ENCODE assay signal across 8 cellular contexts in genomic region chr16:83926726-83927397, GRCh38. TPM values are rescaled to one million over a fixed set of nuclear protein-coding genes. Genes with fewer than 3 reads are reported as not detected.
DNase-seq lines count a peak whose midpoint lies in the region; ATAC-seq and TF ChIP-seq lines count a peak whose summit lies in the region.

No MANE protein-coding gene starts in this region.

- H3K9me3 ChIP-seq in ES-I3 (ENCODE audit: control insufficient read depth, insufficient read depth, low read length): no peaks in the 10 kb centered on the region

- DNase-seq in OCI-M1 (lab: John Stamatoyannopoulos, UW): peak; percentile 71
- DNase-seq in activated T-helper 1 cell treated with anti-CD3 and anti-CD28 coated beads, Interleukin-12 subunit alpha, Interleukin-12 subunit beta, Interleukin-2, Interleukin-4 antibody, amounts not matched to agents 30 ng/mL and 10 ng/mL and 1 ng/mL, durations not matched to agents 14 hours and 24 hours and 36 hours (ENCODE audit: low spot score): peak; percentile 17
- DNase-seq in fibroblast of pulmonary artery (ENCODE audit: low read depth): peak; percentile 70
- DNase-seq in naive B cell: peak; percentile 21
- peak in 5 of 6 experiments; percentile 4 to 51 (median 30) for DNase-seq in stimulated activated naive CD4-positive, alpha-beta T cell (lab: John Stamatoyannopoulos, UW)

- H3K4me1 ChIP-seq in ES-I3 (ENCODE audit: insufficient read depth, low read length): 0 out of 2 replicates have a peak, but pooled peaks cover 4% of the 10 kb centered on the region

- TF ChIP-seq CTCF in fibroblast of pulmonary artery (IDR thresholded peaks at IDR 0.05; ENCODE audit: low read length, missing control alignments): peak; percentile 93

- ATAC-seq in HG02852 (IDR thresholded peaks at IDR 0.05; ENCODE audit: unreplicated experiment) (peak; percentile 69), naive B cell (ENCODE audit: low read depth in 2 of 2) (peak; percentile 42 to 56), GM21367 (IDR thresholded peaks at IDR 0.05; ENCODE audit: unreplicated experiment) (no peak)

- intact Hi-C loops in activated T-helper 1 cell treated with anti-CD3 and anti-CD28 coated beads, Interleukin-12 subunit alpha, Interleukin-12 subunit beta, Interleukin-2, Interleukin-4 antibody, amounts not matched to agents 30 ng/mL and 10 ng/mL and 1 ng/mL, durations not matched to agents 14 hours and 24 hours and 36 hours (cut with micrococcal nuclease): loop anchor here (1.0 kb wide), 2 partner anchors 101 to 138 kb away; no protein-coding TSS in a partner anchor

- no peaks in the 10 kb centered on the region for H3K27me3 Mint-ChIP-seq in activated T-helper 1 cell treated with anti-CD3 and anti-CD28 coated beads, Interleukin-12 subunit alpha, Interleukin-12 subunit beta, Interleukin-2, Interleukin-4 antibody, amounts not matched to agents 30 ng/mL and 10 ng/mL and 1 ng/mL, durations not matched to agents 14 hours and 24 hours and 36 hours (ENCODE audit: insufficient read depth)
- no peaks in the 10 kb centered on the region for H3K27me3 Mint-ChIP-seq in naive B cell

- no peaks in the 10 kb centered on the region for H3K4me1 Mint-ChIP-seq in activated T-helper 1 cell treated with anti-CD3 and anti-CD28 coated beads, Interleukin-12 subunit alpha, Interleukin-12 subunit beta, Interleukin-2, Interleukin-4 antibody, amounts not matched to agents 30 ng/mL and 10 ng/mL and 1 ng/mL, durations not matched to agents 14 hours and 24 hours and 36 hours (ENCODE audit: low read depth)
- peaks cover 5 to 7% (median 6%) of the 10 kb centered on the region in 3 donors for H3K4me1 Mint-ChIP-seq in naive B cell

- no peak overlapping the region for H3K4me3 ChIP-seq in fibroblast of pulmonary artery (replicated peaks; ENCODE audit: low read depth, low read length)

- H3K36me3 Mint-ChIP-seq in activated T-helper 1 cell treated with anti-CD3 and anti-CD28 coated beads, Interleukin-12 subunit alpha, Interleukin-12 subunit beta, Interleukin-2, Interleukin-4 antibody, amounts not matched to agents 30 ng/mL and 10 ng/mL and 1 ng/mL, durations not matched to agents 14 hours and 24 hours and 36 hours (ENCODE audit: low read depth): no peaks in the 10 kb centered on the region
- peaks cover 0 to 6% of the 10 kb centered on the region in 2 donors for H3K36me3 Mint-ChIP-seq in naive B cell

- no peaks in the 10 kb centered on the region for H3K36me3 ChIP-seq in ES-I3 (ENCODE audit: insufficient read depth, low read length)

- H3K4me3 Mint-ChIP-seq in activated T-helper 1 cell treated with anti-CD3 and anti-CD28 coated beads, Interleukin-12 subunit alpha, Interleukin-12 subunit beta, Interleukin-2, Interleukin-4 antibody, amounts not matched to agents 30 ng/mL and 10 ng/mL and 1 ng/mL, durations not matched to agents 14 hours and 24 hours and 36 hours: no peak overlapping the region
- no peak overlapping the region for H3K4me3 Mint-ChIP-seq in naive B cell

- H3K9me3 Mint-ChIP-seq in activated T-helper 1 cell treated with anti-CD3 and anti-CD28 coated beads, Interleukin-12 subunit alpha, Interleukin-12 subunit beta, Interleukin-2, Interleukin-4 antibody, amounts not matched to agents 30 ng/mL and 10 ng/mL and 1 ng/mL, durations not matched to agents 14 hours and 24 hours and 36 hours: no peaks in the 10 kb centered on the region
- H3K9me3 Mint-ChIP-seq in naive B cell: no peaks in the 10 kb centered on the region

- peak overlapping the region; percentile 44 for H3K9ac ChIP-seq in ES-I3 (ENCODE audit: low read depth, low read length)

- no peak overlapping the region for H3K27ac Mint-ChIP-seq in activated T-helper 1 cell treated with anti-CD3 and anti-CD28 coated beads, Interleukin-12 subunit alpha, Interleukin-12 subunit beta, Interleukin-2, Interleukin-4 antibody, amounts not matched to agents 30 ng/mL and 10 ng/mL and 1 ng/mL, durations not matched to agents 14 hours and 24 hours and 36 hours
- H3K27ac Mint-ChIP-seq in naive B cell: no peak overlapping the region

RNA-seq across cellular contexts. Expression of gene OSGIN1, which starts 26.2 kb away (rescaled TPM):
- total RNA-seq in activated T-helper 1 cell treated with anti-CD3 and anti-CD28 coated beads, Interleukin-12 subunit alpha, Interleukin-12 subunit beta, Interleukin-2, Interleukin-4 antibody, amounts not matched to agents 30 ng/mL and 10 ng/mL and 1 ng/mL, durations not matched to agents 14 hours and 24 hours and 36 hours: 1.2 and 2.2 TPM in 2 replicates
- under 1 TPM in 3 of 6 donors, not detected in 3; 0.20 to 0.85 (median 0.24) TPM for polyA plus RNA-seq in naive B cell (ENCODE audit: low read depth in 6 of 6)

RNA-seq across cellular contexts. Expression of gene MLYCD, which starts 27.9 kb away (rescaled TPM):
- 5.0 and 6.1 TPM in 2 replicates for total RNA-seq in activated T-helper 1 cell treated with anti-CD3 and anti-CD28 coated beads, Interleukin-12 subunit alpha, Interleukin-12 subunit beta, Interleukin-2, Interleukin-4 antibody, amounts not matched to agents 30 ng/mL and 10 ng/mL and 1 ng/mL, durations not matched to agents 14 hours and 24 hours and 36 hours
- polyA plus RNA-seq in naive B cell (ENCODE audit: low read depth in 6 of 6): 1 to 10 TPM in 4 of 6 donors, under 1 TPM in 2; 0.15 to 2.4 (median 1.6) TPM

RNA-seq across cellular contexts. Expression of gene NECAB2, which starts 41.2 kb away (rescaled TPM):
- not detected in 2 replicates for total RNA-seq in activated T-helper 1 cell treated with anti-CD3 and anti-CD28 coated beads, Interleukin-12 subunit alpha, Interleukin-12 subunit beta, Interleukin-2, Interleukin-4 antibody, amounts not matched to agents 30 ng/mL and 10 ng/mL and 1 ng/mL, durations not matched to agents 14 hours and 24 hours and 36 hours
- polyA plus RNA-seq in naive B cell (ENCODE audit: low read depth in 6 of 6): not detected

Comparison
In these comparisons a context has a peak if more than half of its experiments do, and no peak if none do; other contexts are left out.
1. DNase-seq: peak in every context shown above with its lines; median percentile 71 in OCI-M1; 70 in fibroblast of pulmonary artery; 30 in stimulated activated naive CD4-positive, alpha-beta T cell; 21 in naive B cell; 17 in activated T-helper 1 cell treated with anti-CD3 and anti-CD28 coated beads, Interleukin-12 subunit alpha, Interleukin-12 subunit beta, Interleukin-2, Interleukin-4 antibody, amounts not matched to agents 30 ng/mL and 10 ng/mL and 1 ng/mL, durations not matched to agents 14 hours and 24 hours and 36 hours.